In genomic region chr1:226661271-226661670, GRCh38 we compare ENCODE assay signal across 10 cellular contexts.
DNase-seq lines count a peak whose midpoint lies in the region; ATAC-seq, FAIRE-seq and TF ChIP-seq lines count a peak whose summit lies in the region.
"Had no signal": no experiment of that assay in that cellular context is flagged by ENCODE, and none has a peak within 500 bp of the region (broad histone marks: within the 10 kb centered on the region; RNA-seq: fewer than 3 reads in every experiment).

No MANE protein-coding gene starts in this region.

- H3K27ac ChIP-seq in KOPT-K1 (ENCODE audit: low read depth, low read length, poor library complexity, severe bottlenecking) (peak overlapping the region; percentile 66), keratinocyte (ENCODE audit: control insufficient read depth, insufficient read depth, low read length) (peak overlapping the region; percentile 82)

- H3K9ac ChIP-seq in keratinocyte (ENCODE audit: control insufficient read depth, extremely low read depth, insufficient read depth, low read length): peak overlapping the region; percentile 45

- ATAC-seq in activated T-helper 17 cell treated with anti-CD3 and anti-CD28 coated beads, Interleukin-2, amount 50 U/mL, for 72 hours (replicated peaks): no peak
- ATAC-seq in stimulated activated effector memory CD8-positive, alpha-beta T cell treated with anti-CD3 and anti-CD28 coated beads, Interleukin-12 subunit alpha, Interleukin-12 subunit beta, amount 100 ng/mL, for 72 hours: no peak

- peak overlapping the region; percentile 24 for H3K4me2 ChIP-seq in keratinocyte (ENCODE audit: control insufficient read depth, extremely low read depth, insufficient read depth, low read depth, low read length)

- H3K4me1 Mint-ChIP-seq in activated T-helper 17 cell treated with anti-CD3 and anti-CD28 coated beads, Interleukin-2, amount 50 U/mL, for 72 hours: peaks cover 74% of the 10 kb centered on the region
- peaks cover 76% of the 10 kb centered on the region for H3K4me1 Mint-ChIP-seq in stimulated activated effector memory CD8-positive, alpha-beta T cell treated with anti-CD3 and anti-CD28 coated beads, Interleukin-12 subunit alpha, Interleukin-12 subunit beta, amount 100 ng/mL, for 72 hours

- H3K9me3 ChIP-seq in KOPT-K1 (ENCODE audit: insufficient read depth, low read length, poor library complexity, severe bottlenecking) (no peaks in the 10 kb centered on the region), keratinocyte (ENCODE audit: control insufficient read depth, low read depth, low read length) (no peaks in the 10 kb centered on the region)

- H3K4me1 ChIP-seq in keratinocyte (ENCODE audit: control insufficient read depth, extremely low read depth, insufficient read depth, low read length): peaks cover 56% of the 10 kb centered on the region

- H3K4me3 Mint-ChIP-seq in activated T-helper 17 cell treated with anti-CD3 and anti-CD28 coated beads, Interleukin-2, amount 50 U/mL, for 72 hours: peak overlapping the region; percentile 76
- H3K4me3 Mint-ChIP-seq in stimulated activated effector memory CD8-positive, alpha-beta T cell treated with anti-CD3 and anti-CD28 coated beads, Interleukin-12 subunit alpha, Interleukin-12 subunit beta, amount 100 ng/mL, for 72 hours: peak overlapping the region; percentile 67

- H3K36me3 Mint-ChIP-seq in activated T-helper 17 cell treated with anti-CD3 and anti-CD28 coated beads, Interleukin-2, amount 50 U/mL, for 72 hours (ENCODE audit: low read depth): peaks cover 29% of the 10 kb centered on the region
- H3K36me3 Mint-ChIP-seq in stimulated activated effector memory CD8-positive, alpha-beta T cell treated with anti-CD3 and anti-CD28 coated beads, Interleukin-12 subunit alpha, Interleukin-12 subunit beta, amount 100 ng/mL, for 72 hours: peaks cover 33% of the 10 kb centered on the region

- no peaks in the 10 kb centered on the region for H3K79me2 ChIP-seq in keratinocyte (ENCODE audit: control insufficient read depth, insufficient read depth, low read length)

- dilution Hi-C loops in keratinocyte (cut with MboI; ENCODE audit: extremely low pct_ligation_motif_present, low sequenced_read_pairs): no loop called here

- no peaks in the 10 kb centered on the region for H3K9me3 Mint-ChIP-seq in activated T-helper 17 cell treated with anti-CD3 and anti-CD28 coated beads, Interleukin-2, amount 50 U/mL, for 72 hours
- H3K9me3 Mint-ChIP-seq in stimulated activated effector memory CD8-positive, alpha-beta T cell treated with anti-CD3 and anti-CD28 coated beads, Interleukin-12 subunit alpha, Interleukin-12 subunit beta, amount 100 ng/mL, for 72 hours: no peaks in the 10 kb centered on the region

- no peak overlapping the region for H2AFZ ChIP-seq in keratinocyte (ENCODE audit: control insufficient read depth, low read length)

- no peaks in the 10 kb centered on the region for H4K20me1 ChIP-seq in keratinocyte (ENCODE audit: control insufficient read depth, extremely low read depth, insufficient read depth, low read length)

- DNase-seq in keratinocyte (ENCODE audit: low read depth, low spot score) (no peak), nucleus accumbens (lab: John Stamatoyannopoulos, UW) (no peak), NCI-H1092 (lab: John Stamatoyannopoulos, UW) (no peak), NCI-H446 treated with DMSO at 0.1 percent for 48 hours (lab: John Stamatoyannopoulos, UW) (no peak)
- DNase-seq in stimulated activated effector memory CD8-positive, alpha-beta T cell treated with anti-CD3 and anti-CD28 coated beads, Interleukin-12 subunit alpha, Interleukin-12 subunit beta, amount 100 ng/mL, for 72 hours (ENCODE audit: low spot score in 2 of 2): no peak
- DNase-seq: NCI-H2029 treated with DMSO at 0.1 percent for 48 hours had no signal

- H3K36me3 ChIP-seq in KOPT-K1 (ENCODE audit: insufficient read depth, low read length) (no peaks in the 10 kb centered on the region), keratinocyte (ENCODE audit: control insufficient read depth in 2 of 2, extremely low read depth in 1 of 2, insufficient read depth in 2 of 2, low read length in 2 of 2) (no peaks in the 10 kb centered on the region)

- H3K27ac Mint-ChIP-seq in activated T-helper 17 cell treated with anti-CD3 and anti-CD28 coated beads, Interleukin-2, amount 50 U/mL, for 72 hours: peak overlapping the region; percentile 95
- peak overlapping the region; percentile 92 for H3K27ac Mint-ChIP-seq in stimulated activated effector memory CD8-positive, alpha-beta T cell treated with anti-CD3 and anti-CD28 coated beads, Interleukin-12 subunit alpha, Interleukin-12 subunit beta, amount 100 ng/mL, for 72 hours

- peak; percentile 39 for FAIRE-seq in keratinocyte (lab: Jason Lieb, UNC)
- FAIRE-seq: endometrium, islet of Langerhans had no signal

- no peaks in the 10 kb centered on the region for H3K27me3 Mint-ChIP-seq in activated T-helper 17 cell treated with anti-CD3 and anti-CD28 coated beads, Interleukin-2, amount 50 U/mL, for 72 hours

- no peaks in the 10 kb centered on the region for H3K27me3 ChIP-seq in keratinocyte (ENCODE audit: control insufficient read depth, extremely low read depth, insufficient read depth, low read length)

- no peak overlapping the region for H3K4me3 ChIP-seq in keratinocyte (ENCODE audit: control insufficient read depth in 2 of 3, extremely low read depth in 1 of 3, insufficient read depth in 2 of 3, low read depth in 1 of 3, low read length in 3 of 3)

- H3K9me1 ChIP-seq in keratinocyte (ENCODE audit: control insufficient read depth, extremely low read depth, insufficient read depth, low read length): peaks cover 2% of the 10 kb centered on the region

- no peak for TF ChIP-seq CTCF in keratinocyte (optimal IDR thresholded peaks at IDR 0.05 in 1 of 3, IDR thresholded peaks at IDR 0.05 in 1 of 3, conservative IDR thresholded peaks at IDR 0.05 in 1 of 3; ENCODE audit: extremely low read depth in 1 of 3, insufficient read depth in 2 of 3, low read length in 3 of 3)
